1 cellular context compared by ENCODE assay signal in genomic region chr16:53817812-53818211, GRCh38.
TF ChIP-seq lines count a peak whose summit lies in the region.

No MANE protein-coding gene starts in this region.

TF ChIP-seq in SK-N-SH, 30 proteins besides CTCF, POLR2A, EP300 and RAD21 (continued from another document):
- TF ChIP-seq REST (IDR thresholded peaks at IDR 0.05; ENCODE audit: low read depth, low read length): no peak
- TF ChIP-seq ZBTB33 (IDR thresholded peaks at IDR 0.05; ENCODE audit: borderline replicate concordance, low read depth): no peak
- TF ChIP-seq YY1 (IDR thresholded peaks at IDR 0.05; ENCODE audit: low read depth): no peak
- no peak for TF ChIP-seq MEF2A (IDR thresholded peaks at IDR 0.05; ENCODE audit: borderline replicate concordance, low read depth)
- no peak for TF ChIP-seq MAX (IDR thresholded peaks at IDR 0.05; ENCODE audit: low read depth)
- peak; percentile 16 for TF ChIP-seq CHD2 (IDR thresholded peaks at IDR 0.05; ENCODE audit: low read length, partially characterized antibody)
- TF ChIP-seq TEAD4 (IDR thresholded peaks at IDR 0.05; ENCODE audit: borderline replicate concordance, insufficient read depth): peak; percentile 75
- TF ChIP-seq RCOR1 (IDR thresholded peaks at IDR 0.05; ENCODE audit: low read length): peak; percentile 69
- peak; percentile 53; the same call in 1 of the 2 replicates for TF ChIP-seq FOSL2 (IDR thresholded peaks at IDR 0.05; ENCODE audit: borderline replicate concordance, low read depth)
- no peak for TF ChIP-seq RFX5 (IDR thresholded peaks at IDR 0.05; ENCODE audit: low read length)
- peak; percentile 73 for TF ChIP-seq POLR2AphosphoS5 (IDR thresholded peaks at IDR 0.05; ENCODE audit: low read depth, low read length)
- TF ChIP-seq USF1 (IDR thresholded peaks at IDR 0.05; ENCODE audit: borderline replicate concordance, low read depth): no peak
- 0 out of 2 replicates have a peak, but pooled peaks have one; percentile 51 for TF ChIP-seq FOXM1 (IDR thresholded peaks at IDR 0.05; ENCODE audit: low read depth)
